ENCODE assay signal across 8 cellular contexts in genomic region chr7:22725585-22725984, GRCh38. TPM values are rescaled to one million over a fixed set of nuclear protein-coding genes. Genes with fewer than 3 reads are reported as not detected.
DNase-seq lines count a peak whose midpoint lies in the region; ATAC-seq and TF ChIP-seq lines count a peak whose summit lies in the region.

No MANE protein-coding gene starts in this region.

- CTCF ChIA-PET in PC-3 (lab: Charles Lee) = interaction anchor here (0.6 to 1.3 kb wide), 5 partner anchors 69 to 616 kb away, joined by 3 to 5 read pairs (median 3); no protein-coding TSS in a partner anchor

- peak overlapping the region; percentile 97 for H3K9ac ChIP-seq in PC-3 (ENCODE audit: low read length)
- H3K9ac ChIP-seq in fibroblast of lung (ENCODE audit: insufficient read depth, low read length) = no peak overlapping the region

- TF ChIP-seq CTCF in GM13977 (IDR thresholded peaks at IDR 0.05; ENCODE audit: extremely low read depth, insufficient read depth, missing control alignments) (peak; percentile 37), PC-3 (conservative IDR thresholded peaks at IDR 0.05; ENCODE audit: low read depth, low read length) (peak; percentile 42), fibroblast of lung (conservative IDR thresholded peaks at IDR 0.05 in 1 of 2, IDR thresholded peaks at IDR 0.05 in 1 of 2; ENCODE audit: low read depth in 1 of 2, low read length in 2 of 2) (no peak)

- POLR2A ChIA-PET in PC-3 (lab: Charles Lee; ENCODE audit: unreplicated experiment) = no interaction called here

- intact Hi-C loops in PC-3 (cut with micrococcal nuclease) = loop anchor here (5.0 kb wide), 1 partner anchor 347 kb away; no protein-coding TSS in a partner anchor

- H3K27me3 ChIP-seq in ACC112 (ENCODE audit: insufficient read depth, low read length) (no peaks in the 10 kb centered on the region), PC-3 (ENCODE audit: low read length) (no peaks in the 10 kb centered on the region), fibroblast of lung (ENCODE audit: control insufficient read depth, insufficient read depth, low read length) (no peaks in the 10 kb centered on the region)

- peak overlapping the region; percentile 96 for H3K27ac ChIP-seq in ACC112 (ENCODE audit: low read depth, low read length)
- peak overlapping the region; percentile 97 for H3K27ac ChIP-seq in PC-3 (ENCODE audit: low read length)
- peak overlapping the region; percentile 95 for H3K27ac ChIP-seq in fibroblast of lung (ENCODE audit: insufficient read depth, low read length)

- H3K79me2 ChIP-seq in ACC112 (ENCODE audit: control insufficient read depth, insufficient read depth, low read length, unreplicated experiment) = peaks cover 22% of the 10 kb centered on the region
- peaks cover 7% of the 10 kb centered on the region; the same call in 1 of the 2 replicates for H3K79me2 ChIP-seq in PC-3 (ENCODE audit: low read length)
- H3K79me2 ChIP-seq in fibroblast of lung (ENCODE audit: control insufficient read depth, insufficient read depth, low read length) = no peaks in the 10 kb centered on the region

- no peaks in the 10 kb centered on the region for H4K20me1 ChIP-seq in PC-3 (ENCODE audit: low read length)
- no peaks in the 10 kb centered on the region for H4K20me1 ChIP-seq in fibroblast of lung (ENCODE audit: control insufficient read depth, extremely low read depth, insufficient read depth, low read length)

- in situ Hi-C loops in GM13977 (cut with MboI; ENCODE audit: low pct_unique_long_range_greater_than_20kb, low sequenced_read_pairs, unreplicated experiment) = loop anchor here (5.0 to 25.0 kb wide), 2 partner anchors 173 to 337 kb away; no protein-coding TSS in a partner anchor

- H3K9me3 ChIP-seq in PC-3 (ENCODE audit: low read length) (no peaks in the 10 kb centered on the region), fibroblast of lung (ENCODE audit: control insufficient read depth, insufficient read depth, low read depth, low read length) (no peaks in the 10 kb centered on the region)

- no peaks in the 10 kb centered on the region for H3F3A ChIP-seq in PC-3 (ENCODE audit: low read length, unreplicated experiment)

- H3K36me3 ChIP-seq in ACC112 (ENCODE audit: insufficient read depth, low read length) (peaks cover 21% of the 10 kb centered on the region), PC-3 (ENCODE audit: low read depth, low read length) (no peaks in the 10 kb centered on the region), fibroblast of lung (ENCODE audit: control insufficient read depth, insufficient read depth, low read length) (peaks cover 3% of the 10 kb centered on the region)

- H2AFZ ChIP-seq in ACC112 (ENCODE audit: low read length, unreplicated experiment) (no peak overlapping the region), PC-3 (ENCODE audit: low read length) (no peak overlapping the region), fibroblast of lung (ENCODE audit: low read length) (no peak overlapping the region)

- BruUV-seq in PC-3 (replicated peaks; lab: Mats Ljungman, UMichigan) = no TSS peak

- peak overlapping the region; percentile 95 for H3K4me2 ChIP-seq in PC-3 (ENCODE audit: low read length)
- peak overlapping the region; percentile 28 for H3K4me2 ChIP-seq in fibroblast of lung (ENCODE audit: extremely low read depth, insufficient read depth, low read length)

- no peaks in the 10 kb centered on the region for H3K9me2 ChIP-seq in PC-3 (replicated peaks; ENCODE audit: low read length)

- ATAC-seq in PC-3 = no peak
- no peak for ATAC-seq in HG03159 (IDR thresholded peaks at IDR 0.05; ENCODE audit: unreplicated experiment)

- H3K4me1 ChIP-seq in ACC112 (ENCODE audit: control insufficient read depth, insufficient read depth, low read length, unreplicated experiment) (peaks cover 47% of the 10 kb centered on the region), PC-3 (ENCODE audit: insufficient read depth, low read length) (peaks cover 58% of the 10 kb centered on the region), fibroblast of lung (ENCODE audit: control insufficient read depth, extremely low read depth, insufficient read depth, low read length) (peaks cover 14% of the 10 kb centered on the region)

- DNase-seq in GM13977 (ENCODE audit: low spot score) (peak; percentile 59), PC-3 (peak; percentile 48), fibroblast of lung (ENCODE audit: low read depth in 2 of 2) (peak; percentile 44 to 60), activated gamma-delta T cell (lab: John Stamatoyannopoulos, UW) (no peak), OCI-M2 (lab: John Stamatoyannopoulos, UW; ENCODE audit: unreplicated experiment) (no peak)
- no peak for DNase-seq in activated CD4-positive, CD25-positive, alpha-beta regulatory T cell (lab: John Stamatoyannopoulos, UW)

- peak overlapping the region; percentile 86; the same call in 1 of the 2 replicates for H3K4me3 ChIP-seq in ACC112 (ENCODE audit: low read depth, low read length)
- H3K4me3 ChIP-seq in PC-3 (ENCODE audit: low read length) = no peak overlapping the region
- peak overlapping the region in 1 of 4 experiments; percentile 75 for H3K4me3 ChIP-seq in fibroblast of lung (replicated peaks in 1 of 4; ENCODE audit: control extremely low read depth in 1 of 4, insufficient read depth in 1 of 4, low read depth in 3 of 4, low read length in 4 of 4)

RNA-seq across cellular contexts. Expression of gene IL6, which starts 1.4 kb away (rescaled TPM):
- 110 and 113 TPM in 2 replicates for total RNA-seq in PC-3 (2014; rRNA removed)
- total RNA-seq in fibroblast of lung = 22.1 and 33.7 TPM in 2 replicates
- polyA plus RNA-seq in fibroblast of lung = 20.2 and 32.1 TPM in 2 replicates
- polyA plus RNA-seq in fibroblast of lung (2012) = 14.4 and 28.1 TPM in 2 replicates
- polyA minus RNA-seq in fibroblast of lung (ENCODE audit: low replicate concordance) = 17.2 and 22.0 TPM in 2 replicates

Comparison
In these comparisons a context has a peak if more than half of its experiments do, and no peak if none do; other contexts are left out.
1. DNase-seq: peak in GM13977 (single experiment), PC-3 (single experiment) and fibroblast of lung (2 of 2); none in activated gamma-delta T cell (single experiment), OCI-M2 (single experiment) and activated CD4-positive, CD25-positive, alpha-beta regulatory T cell (0 of 4).
2. CTCF ChIP-seq: peak in GM13977 (single experiment) and PC-3 (single experiment); none in fibroblast of lung (0 of 2).
3. Peak in every context shown above with its lines, with median percentiles within 50 percentile points of each other: H3K27ac ChIP-seq.